ENCODE assay signal across 19 cellular contexts in genomic region chr5:152819891-152820290, GRCh38.
A peak's percentile ranks its signal among the peaks of the same experiment; 100 is the strongest.
DNase-seq lines count a peak whose midpoint lies in the region; ATAC-seq and TF ChIP-seq lines count a peak whose summit lies in the region.
"Had no signal": no experiment of that assay in that cellular context is flagged by ENCODE, and none has a peak within 500 bp of the region (broad histone marks: within the 10 kb centered on the region; RNA-seq: fewer than 3 reads in every experiment).

No MANE protein-coding gene starts in this region.

- H3K79me2 ChIP-seq in GM23338 (replicated peaks; ENCODE audit: insufficient read depth) (no peaks in the 10 kb centered on the region), neural progenitor cell (ENCODE audit: low read depth) (no peaks in the 10 kb centered on the region)

- ATAC-seq in GM23338 (no peak), gastrocnemius medialis (no peak), HG02642 (IDR thresholded peaks at IDR 0.05; ENCODE audit: poor library complexity, unreplicated experiment) (no peak)
- ATAC-seq: CD8-positive, alpha-beta T cell; GM12878 had no signal

- H3K27ac ChIP-seq in GM23338 (ENCODE audit: low read depth) = no peak overlapping the region
- no peak overlapping the region for H3K27ac ChIP-seq in neural progenitor cell
- H3K27ac ChIP-seq in gastrocnemius medialis = no peak overlapping the region
- no peak overlapping the region for H3K27ac ChIP-seq in ovary
- H3K27ac ChIP-seq: BLaER1, C4-2B, GM23248 had no signal

- no peak overlapping the region for H3K4me2 ChIP-seq in GM23338
- no peak overlapping the region for H3K4me2 ChIP-seq in neural progenitor cell
- H3K4me2 ChIP-seq: BLaER1 had no signal

- H3K9me3 ChIP-seq in neural progenitor cell (ENCODE audit: low read depth) (no peaks in the 10 kb centered on the region), gastrocnemius medialis (no peaks in the 10 kb centered on the region), ovary (no peaks in the 10 kb centered on the region)
- H3K9me3 ChIP-seq: BLaER1, Caco-2, HAP-1 had no signal

- H3K27me3 Mint-ChIP-seq in GM23338 (ENCODE audit: insufficient read depth, low read depth, poor library complexity) (no peaks in the 10 kb centered on the region), neural progenitor cell (ENCODE audit: insufficient read depth, low read depth) (no peaks in the 10 kb centered on the region)
- H3K27me3 Mint-ChIP-seq: B cell; CD4-positive, CD25-positive, alpha-beta regulatory T cell had no signal

- TF ChIP-seq POLR2A in gastrocnemius medialis (IDR thresholded peaks at IDR 0.05) = no peak
- no peak for TF ChIP-seq POLR2A in ovary (IDR thresholded peaks at IDR 0.05)

- no peak overlapping the region for H3K4me3 ChIP-seq in GM23338
- no peak overlapping the region for H3K4me3 ChIP-seq in neural progenitor cell
- no peak overlapping the region for H3K4me3 ChIP-seq in gastrocnemius medialis
- no peak overlapping the region for H3K4me3 ChIP-seq in ovary
- H3K4me3 ChIP-seq: BLaER1, GM12878, GM23248, HAP-1 had no signal

- H3K4me1 ChIP-seq in GM23338 (ENCODE audit: insufficient read depth) (no peaks in the 10 kb centered on the region), neural progenitor cell (no peaks in the 10 kb centered on the region), gastrocnemius medialis (no peaks in the 10 kb centered on the region), ovary (ENCODE audit: insufficient read depth) (no peaks in the 10 kb centered on the region)
- H3K4me1 ChIP-seq: BLaER1, Caco-2, HAP-1 had no signal

- H3K9ac ChIP-seq in neural progenitor cell = no peak overlapping the region
- H3K9ac ChIP-seq: BLaER1, GM23248 had no signal

- in situ Hi-C loops in gastrocnemius medialis (cut with MboI; ENCODE audit: low sequenced_read_pairs in 4 of 4) = no loop called here

- DNase-seq in GM23338 (ENCODE audit: low spot score) = no peak
- peak; percentile 12 for DNase-seq in iPS-NIHi7 (ENCODE audit: extremely low spot score)
- DNase-seq in neural progenitor cell (ENCODE audit: low spot score) = no peak
- DNase-seq in gastrocnemius medialis = no peak
- DNase-seq in ovary = no peak
- DNase-seq: Caco-2; CD4-positive, CD25-positive, alpha-beta regulatory T cell; CD8-positive, alpha-beta T cell; DMS153; DND-41; GDM1; GM23248; HFFc6 had no signal

- intact Hi-C loops in gastrocnemius medialis (cut with DNase I; ENCODE audit: low total_unique reads) (no loop called here), ovary (cut with DNase I) (no loop called here)

- no peaks in the 10 kb centered on the region for H4K20me1 ChIP-seq in GM23338 (replicated peaks; ENCODE audit: insufficient read depth)
- no peaks in the 10 kb centered on the region for H4K20me1 ChIP-seq in neural progenitor cell (ENCODE audit: low read depth)
- H4K20me1 ChIP-seq: BLaER1 had no signal

- H3K27me3 ChIP-seq in GM23338 (ENCODE audit: insufficient read depth) (no peaks in the 10 kb centered on the region), neural progenitor cell (no peaks in the 10 kb centered on the region), gastrocnemius medialis (no peaks in the 10 kb centered on the region), ovary (no peaks in the 10 kb centered on the region)
- H3K27me3 ChIP-seq: BLaER1 had no signal

- TF ChIP-seq CTCF in GM23338 (conservative IDR thresholded peaks at IDR 0.05; ENCODE audit: low read depth in 2 of 2) (no peak), neural progenitor cell (IDR thresholded peaks at IDR 0.05) (no peak), gastrocnemius medialis (IDR thresholded peaks at IDR 0.05 in 4 of 5, conservative IDR thresholded peaks at IDR 0.05 in 1 of 5) (no peak), ovary (IDR thresholded peaks at IDR 0.05) (no peak)

- H3K36me3 Mint-ChIP-seq in GM23338 (ENCODE audit: low read depth) (no peaks in the 10 kb centered on the region), neural progenitor cell (no peaks in the 10 kb centered on the region)
- H3K36me3 Mint-ChIP-seq: CD4-positive, CD25-positive, alpha-beta regulatory T cell; CD8-positive, alpha-beta T cell had no signal

- H3K9me2 ChIP-seq in GM23338 (ENCODE audit: insufficient read depth) = no peaks in the 10 kb centered on the region

- no peak overlapping the region for H3K27ac Mint-ChIP-seq in GM23338
- no peak overlapping the region for H3K27ac Mint-ChIP-seq in neural progenitor cell
- H3K27ac Mint-ChIP-seq: B cell; CD4-positive, CD25-positive, alpha-beta regulatory T cell; CD8-positive, alpha-beta T cell; HFFc6 had no signal

- H2AFZ ChIP-seq in GM23338 = 0 out of 2 replicates have a peak overlapping the region, but pooled peaks have one; percentile 50
- H2AFZ ChIP-seq in neural progenitor cell (replicated peaks) = peak overlapping the region; percentile 70
- H2AFZ ChIP-seq: GM23248 had no signal

- H3K4me1 Mint-ChIP-seq in GM23338 (no peaks in the 10 kb centered on the region), neural progenitor cell (no peaks in the 10 kb centered on the region)
- H3K4me1 Mint-ChIP-seq: B cell; CD4-positive, CD25-positive, alpha-beta regulatory T cell had no signal

- H3K4me3 Mint-ChIP-seq in GM23338 (no peak overlapping the region), neural progenitor cell (no peak overlapping the region)
- H3K4me3 Mint-ChIP-seq: B cell; CD4-positive, CD25-positive, alpha-beta regulatory T cell; CD8-positive, alpha-beta T cell; HFFc6 had no signal

- H3K36me3 ChIP-seq in GM23338 (ENCODE audit: insufficient read depth) (no peaks in the 10 kb centered on the region), neural progenitor cell (no peaks in the 10 kb centered on the region), gastrocnemius medialis (no peaks in the 10 kb centered on the region), ovary (no peaks in the 10 kb centered on the region)
- H3K36me3 ChIP-seq: BLaER1, HAP-1 had no signal

- TF ChIP-seq EP300 in ovary (IDR thresholded peaks at IDR 0.05) = no peak

- no peaks in the 10 kb centered on the region for H3K9me3 Mint-ChIP-seq in GM23338
- no peaks in the 10 kb centered on the region for H3K9me3 Mint-ChIP-seq in neural progenitor cell

- H3F3A ChIP-seq in GM23338 (replicated peaks; ENCODE audit: low read depth) (no peaks in the 10 kb centered on the region), neural progenitor cell (ENCODE audit: low read depth) (no peaks in the 10 kb centered on the region)

TF ChIP-seq in GM23338, 12 proteins besides CTCF, POLR2A, EP300 and RAD21 (continues in another document):
- TF ChIP-seq ZNF331 (CRISPR knock-in tag; IDR thresholded peaks at IDR 0.05; ENCODE audit: low read depth) (no peak), POLR2AphosphoS5 (IDR thresholded peaks at IDR 0.05; ENCODE audit: low read depth) (no peak), JUNB (IDR thresholded peaks at IDR 0.05; ENCODE audit: unreplicated experiment) (no peak), CREB1 (CRISPR knock-in tag; IDR thresholded peaks at IDR 0.05; ENCODE audit: low read depth) (no peak), NANOG (IDR thresholded peaks at IDR 0.05; ENCODE audit: borderline replicate concordance) (no peak)
